Comparison of ENCODE assay signal across 3 cellular contexts in the genomic region with DNA sequence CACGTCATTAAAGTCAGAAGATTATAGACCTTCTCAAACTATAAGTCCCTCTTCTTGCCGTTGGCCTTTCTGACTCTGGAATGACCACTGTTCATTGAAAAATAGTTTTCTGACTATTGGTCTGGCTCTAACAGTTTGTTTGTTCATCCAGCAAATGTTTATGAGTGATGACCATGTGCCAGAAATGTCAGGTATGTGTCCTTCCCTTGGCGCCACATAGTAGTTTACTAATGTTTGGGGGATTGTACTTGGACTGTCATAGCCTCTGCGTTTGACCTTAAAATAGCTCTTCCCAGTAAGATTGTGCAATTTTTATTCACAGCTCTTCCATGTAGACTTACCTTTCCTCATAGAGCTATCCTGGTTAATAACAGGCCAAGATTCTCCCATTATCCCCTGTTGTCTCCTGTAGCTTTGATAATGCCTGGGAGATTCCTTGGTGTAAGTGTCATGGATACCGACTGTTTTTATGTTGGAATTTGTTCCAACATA.
TF ChIP-seq lines count a peak whose summit lies in the region.

No MANE protein-coding gene starts in this region.

TF ChIP-seq in K562, 482 proteins besides CTCF, POLR2A, EP300 and RAD21:
- TF ChIP-seq CEBPB (tag; IDR thresholded peaks at IDR 0.05) = peak; percentile 22; the same call in 1 of the 2 replicates
- no peak for TF ChIP-seq KDM4B (IDR thresholded peaks at IDR 0.05; ENCODE audit: borderline replicate concordance in 2 of 2, low read depth in 1 of 2)
- TF ChIP-seq TBP (optimal IDR thresholded peaks at IDR 0.05; ENCODE audit: low read depth, low read length) = no peak
- TF ChIP-seq JUN (IDR thresholded peaks at IDR 0.05; ENCODE audit: borderline replicate concordance, low read depth, low read length) = no peak
- no peak for TF ChIP-seq JUN (CRISPR knock-in tag; IDR thresholded peaks at IDR 0.05; ENCODE audit: borderline replicate concordance)

TF ChIP-seq in HepG2, 621 proteins besides CTCF, POLR2A, EP300 and RAD21:
- TF ChIP-seq ZNF562 (CRISPR knock-in tag; IDR thresholded peaks at IDR 0.05; ENCODE audit: borderline replicate concordance) (no peak), ZBTB14 (CRISPR knock-in tag; IDR thresholded peaks at IDR 0.05) (no peak), CHD4 (IDR thresholded peaks at IDR 0.05; ENCODE audit: borderline replicate concordance, low read length) (no peak), ZBTB7A (CRISPR knock-in tag; IDR thresholded peaks at IDR 0.05) (no peak), CEBPB (IDR thresholded peaks at IDR 0.05; ENCODE audit: borderline replicate concordance, low read depth, low read length) (peak; percentile 31; the same call in 1 of the 2 replicates), MLLT10 (CRISPR knock-in tag; IDR thresholded peaks at IDR 0.05) (no peak), ZFP62 (CRISPR knock-in tag; IDR thresholded peaks at IDR 0.05) (no peak), ZNF598 (CRISPR knock-in tag; IDR thresholded peaks at IDR 0.05; ENCODE audit: borderline replicate concordance) (no peak)
- TF ChIP-seq, protein P1, sequence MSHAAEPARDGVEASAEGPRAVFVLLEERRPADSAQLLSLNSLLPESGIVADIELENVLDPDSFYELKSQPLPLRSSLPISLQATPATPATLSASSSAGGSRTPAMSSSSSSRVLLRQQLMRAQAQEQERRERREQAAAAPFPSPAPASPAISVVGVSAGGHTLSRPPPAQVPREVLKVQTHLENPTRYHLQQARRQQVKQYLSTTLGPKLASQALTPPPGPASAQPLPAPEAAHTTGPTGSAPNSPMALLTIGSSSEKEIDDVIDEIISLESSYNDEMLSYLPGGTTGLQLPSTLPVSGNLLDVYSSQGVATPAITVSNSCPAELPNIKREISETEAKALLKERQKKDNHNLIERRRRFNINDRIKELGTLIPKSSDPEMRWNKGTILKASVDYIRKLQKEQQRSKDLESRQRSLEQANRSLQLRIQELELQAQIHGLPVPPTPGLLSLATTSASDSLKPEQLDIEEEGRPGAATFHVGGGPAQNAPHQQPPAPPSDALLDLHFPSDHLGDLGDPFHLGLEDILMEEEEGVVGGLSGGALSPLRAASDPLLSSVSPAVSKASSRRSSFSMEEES (CRISPR knock-in tag; IDR thresholded peaks at IDR 0.05) = no peak

TF ChIP-seq in SK-N-SH treated with all-trans-retinoic acid at 6 μM for 48 hours, 23 proteins besides CTCF, POLR2A, EP300 and RAD21:
- TF ChIP-seq ESRRG (CRISPR knock-in tag; IDR thresholded peaks at IDR 0.05) (no peak), ZNF565 (CRISPR knock-in tag; conservative IDR thresholded peaks at IDR 0.05; ENCODE audit: low read depth) (no peak), OSR1 (CRISPR knock-in tag; IDR thresholded peaks at IDR 0.05) (no peak), RARB (CRISPR knock-in tag; IDR thresholded peaks at IDR 0.05) (no peak), CSRNP3 (CRISPR knock-in tag; IDR thresholded peaks at IDR 0.05) (no peak), ARNTL (CRISPR knock-in tag; IDR thresholded peaks at IDR 0.05; ENCODE audit: borderline replicate concordance, low read depth) (no peak), ISL1 (CRISPR knock-in tag; IDR thresholded peaks at IDR 0.05) (no peak), PPARA (CRISPR knock-in tag; IDR thresholded peaks at IDR 0.05; ENCODE audit: borderline replicate concordance) (no peak), SNAI2 (CRISPR knock-in tag; IDR thresholded peaks at IDR 0.05) (no peak), ZNF70 (CRISPR knock-in tag; IDR thresholded peaks at IDR 0.05) (no peak), GLIS3 (CRISPR knock-in tag; IDR thresholded peaks at IDR 0.05) (no peak), ZFP3 (CRISPR knock-in tag; IDR thresholded peaks at IDR 0.05) (no peak), CSDC2 (CRISPR knock-in tag; IDR thresholded peaks at IDR 0.05) (no peak), TSHZ2 (CRISPR knock-in tag; IDR thresholded peaks at IDR 0.05) (no peak)
- TF ChIP-seq, protein P2, sequence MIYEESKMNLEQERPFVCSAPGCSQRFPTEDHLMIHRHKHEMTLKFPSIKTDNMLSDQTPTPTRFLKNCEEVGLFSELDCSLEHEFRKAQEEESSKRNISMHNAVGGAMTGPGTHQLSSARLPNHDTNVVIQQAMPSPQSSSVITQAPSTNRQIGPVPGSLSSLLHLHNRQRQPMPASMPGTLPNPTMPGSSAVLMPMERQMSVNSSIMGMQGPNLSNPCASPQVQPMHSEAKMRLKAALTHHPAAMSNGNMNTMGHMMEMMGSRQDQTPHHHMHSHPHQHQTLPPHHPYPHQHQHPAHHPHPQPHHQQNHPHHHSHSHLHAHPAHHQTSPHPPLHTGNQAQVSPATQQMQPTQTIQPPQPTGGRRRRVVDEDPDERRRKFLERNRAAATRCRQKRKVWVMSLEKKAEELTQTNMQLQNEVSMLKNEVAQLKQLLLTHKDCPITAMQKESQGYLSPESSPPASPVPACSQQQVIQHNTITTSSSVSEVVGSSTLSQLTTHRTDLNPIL (CRISPR knock-in tag; IDR thresholded peaks at IDR 0.05; ENCODE audit: low read depth) = no peak
